ENCODE assay signal across 8 cellular contexts in genomic region chr11:60265373-60266214, GRCh38. TPM values are rescaled to one million over a fixed set of nuclear protein-coding genes. Genes with fewer than 3 reads are reported as not detected.
A peak's percentile ranks its signal among the peaks of the same experiment; 100 is the strongest.
DNase-seq lines count a peak whose midpoint lies in the region; ATAC-seq and TF ChIP-seq lines count a peak whose summit lies in the region.

No MANE protein-coding gene starts in this region.

- H3K4me1 Mint-ChIP-seq in activated CD4-positive, alpha-beta T cell treated with anti-CD3 and anti-CD28 coated beads for 36 hours: no peaks in the 10 kb centered on the region
- no peaks in the 10 kb centered on the region for H3K4me1 Mint-ChIP-seq in endodermal cell
- H3K4me1 Mint-ChIP-seq in nephron: no peaks in the 10 kb centered on the region

- peak; percentile 26 for DNase-seq in activated CD4-positive, alpha-beta T cell treated with anti-CD3 and anti-CD28 coated beads for 36 hours
- no peak for DNase-seq in activated CD4-positive, alpha-beta T cell treated with anti-CD3 and anti-CD28 coated beads for 1 hour
- DNase-seq in HFF-Myc (ENCODE audit: extremely low read depth, low read depth): peak; percentile 2
- peak; percentile 84 for DNase-seq in OCI-M1 (lab: John Stamatoyannopoulos, UW)
- no peak for DNase-seq in endodermal cell

- H3K27ac ChIP-seq in endodermal cell (ENCODE audit: low read depth, low read length): no peak overlapping the region

- no peaks in the 10 kb centered on the region for H3K36me3 ChIP-seq in endodermal cell (ENCODE audit: control insufficient read depth, insufficient read depth, low read length)

- TF ChIP-seq CTCF in HFF-Myc (IDR thresholded peaks at IDR 0.05; ENCODE audit: low read depth, low read length, missing control alignments) (peak; percentile 47), endodermal cell (conservative IDR thresholded peaks at IDR 0.05) (peak; percentile 86), nephron (IDR thresholded peaks at IDR 0.05; ENCODE audit: unreplicated experiment in 3 of 3) (peak; percentile 70 to 86 (median 73))

- H3K27me3 Mint-ChIP-seq in activated CD4-positive, alpha-beta T cell treated with anti-CD3 and anti-CD28 coated beads for 36 hours: peaks cover 20% of the 10 kb centered on the region
- no peaks in the 10 kb centered on the region for H3K27me3 Mint-ChIP-seq in endodermal cell (ENCODE audit: insufficient read depth)
- peaks cover 13% of the 10 kb centered on the region for H3K27me3 Mint-ChIP-seq in nephron (ENCODE audit: low read depth)

- H3K4me1 ChIP-seq in endodermal cell (ENCODE audit: control insufficient read depth, insufficient read depth, low read length): no peaks in the 10 kb centered on the region

- WGBS in endodermal cell (ENCODE audit: insufficient coverage in 1 of 2, insufficient read length in 1 of 2), 2 experiments: 0 to 12% methylated on average over 1 to 3 of the region's 4 CpGs

- H3K4me3 ChIP-seq in HFF-Myc (replicated peaks; ENCODE audit: low read depth, low read length) (no peak overlapping the region), endodermal cell (ENCODE audit: low read length) (no peak overlapping the region)

- POLR2A ChIA-PET in activated CD4-positive, alpha-beta T cell treated with anti-CD3 and anti-CD28 coated beads for 36 hours (lab: Charles Lee): no interaction called here

- intact Hi-C loops in activated CD4-positive, alpha-beta T cell treated with anti-CD3 and anti-CD28 coated beads for 36 hours (cut with DNase I, micrococcal nuclease): loop anchor here (1.0 to 10.0 kb wide), 5 partner anchors 79 to 353 kb away; no protein-coding TSS in a partner anchor

- peaks cover 5% of the 10 kb centered on the region for H3K9me3 Mint-ChIP-seq in activated CD4-positive, alpha-beta T cell treated with anti-CD3 and anti-CD28 coated beads for 36 hours (ENCODE audit: low read depth)
- H3K9me3 Mint-ChIP-seq in endodermal cell (peaks cover 8% of the 10 kb centered on the region), nephron (no peaks in the 10 kb centered on the region)

- H3K4me3 Mint-ChIP-seq in activated CD4-positive, alpha-beta T cell treated with anti-CD3 and anti-CD28 coated beads for 36 hours: no peak overlapping the region
- no peak overlapping the region for H3K4me3 Mint-ChIP-seq in endodermal cell
- H3K4me3 Mint-ChIP-seq in nephron: no peak overlapping the region

- CTCF ChIA-PET in activated CD4-positive, alpha-beta T cell treated with anti-CD3 and anti-CD28 coated beads for 36 hours (lab: Charles Lee): interaction anchor here (0.7 to 3.0 kb wide), 16 partner anchors 9 to 1636 kb away, joined by 3 to 13 read pairs (median 4); no protein-coding TSS in a partner anchor

- peaks cover 20% of the 10 kb centered on the region for H3K9me3 ChIP-seq in endodermal cell (ENCODE audit: control insufficient read depth, low read length)

- H3K27me3 ChIP-seq in endodermal cell (ENCODE audit: control insufficient read depth, insufficient read depth, low read length, poor library complexity, severe bottlenecking): no peaks in the 10 kb centered on the region

- peak; percentile 55 for ATAC-seq in activated CD4-positive, alpha-beta T cell treated with anti-CD3 and anti-CD28 coated beads for 36 hours
- ATAC-seq in HG02642 (IDR thresholded peaks at IDR 0.05; ENCODE audit: poor library complexity, unreplicated experiment) (no peak), GM21526 (IDR thresholded peaks at IDR 0.05; ENCODE audit: low FRiP score, unreplicated experiment) (no peak)

- no peaks in the 10 kb centered on the region for H3K36me3 Mint-ChIP-seq in activated CD4-positive, alpha-beta T cell treated with anti-CD3 and anti-CD28 coated beads for 36 hours (ENCODE audit: low read depth)
- no peaks in the 10 kb centered on the region for H3K36me3 Mint-ChIP-seq in endodermal cell (ENCODE audit: low read depth)
- no peaks in the 10 kb centered on the region for H3K36me3 Mint-ChIP-seq in nephron (ENCODE audit: low read depth)

- no peak overlapping the region for H3K9ac ChIP-seq in endodermal cell (ENCODE audit: extremely low read depth, low read length, poor library complexity, severe bottlenecking)

- H3K27ac Mint-ChIP-seq in activated CD4-positive, alpha-beta T cell treated with anti-CD3 and anti-CD28 coated beads for 36 hours: no peak overlapping the region
- no peak overlapping the region for H3K27ac Mint-ChIP-seq in endodermal cell
- no peak overlapping the region for H3K27ac Mint-ChIP-seq in nephron

RNA-seq across cellular contexts. Expression of gene MS4A4A, which starts 14.9 kb away (rescaled TPM):
- not detected for total RNA-seq in activated CD4-positive, alpha-beta T cell treated with anti-CD3 and anti-CD28 coated beads for 36 hours
- not detected for total RNA-seq in endodermal cell
- polyA plus RNA-seq in endodermal cell (2013, experiment 1 of 2): not detected
- not detected for polyA plus RNA-seq in endodermal cell (2013, experiment 2 of 2)

RNA-seq across cellular contexts. Expression of gene MS4A4E, which starts 22.7 kb away (rescaled TPM):
- total RNA-seq in activated CD4-positive, alpha-beta T cell treated with anti-CD3 and anti-CD28 coated beads for 36 hours: not detected
- total RNA-seq in endodermal cell: under 1 TPM in 1 of 2 donors, not detected in 1; 0.31 TPM
- not detected for polyA plus RNA-seq in endodermal cell (2013, experiment 1 of 2)
- not detected for polyA plus RNA-seq in endodermal cell (2013, experiment 2 of 2)

Comparison
In these comparisons a context has a peak if more than half of its experiments do, and no peak if none do; other contexts are left out.
1. DNase-seq: peak in activated CD4-positive, alpha-beta T cell treated with anti-CD3 and anti-CD28 coated beads for 36 hours (single experiment), HFF-Myc (single experiment) and OCI-M1 (single experiment); none in activated CD4-positive, alpha-beta T cell treated with anti-CD3 and anti-CD28 coated beads for 1 hour (single experiment) and endodermal cell (single experiment).
2. Peak in every context shown above with its lines, with median percentiles within 50 percentile points of each other: CTCF ChIP-seq.